Comparison of ENCODE assay signal across 8 cellular contexts in the genomic region with DNA sequence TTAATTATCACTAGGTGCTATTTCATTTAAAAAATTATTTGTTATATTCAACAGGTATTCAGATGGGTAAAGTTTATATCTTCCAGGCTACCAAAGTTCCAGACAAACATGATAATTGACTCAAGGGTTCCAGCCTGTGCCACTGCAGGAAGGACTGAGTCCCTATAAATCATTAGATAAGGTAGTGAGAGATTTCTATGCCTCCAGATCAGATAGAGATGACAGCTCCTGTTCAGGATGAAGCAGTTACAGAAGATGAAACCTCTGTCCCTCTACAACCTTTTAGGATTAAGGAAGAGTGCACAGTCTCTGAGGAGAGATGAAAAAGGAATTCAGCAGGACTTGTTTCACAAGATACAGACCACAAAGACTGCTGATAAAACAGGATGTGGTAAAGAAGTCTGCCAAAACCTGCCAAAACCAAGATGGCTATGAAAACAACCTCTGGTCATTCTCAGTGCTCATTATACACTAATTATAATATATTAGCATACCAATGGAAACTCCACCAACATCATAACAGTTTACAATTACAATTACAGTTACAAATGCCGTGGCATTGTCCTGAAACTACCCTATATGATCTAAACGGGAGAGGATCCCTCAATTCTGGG.
DNase-seq lines count a peak whose midpoint lies in the region; ATAC-seq and TF ChIP-seq lines count a peak whose summit lies in the region.

No MANE protein-coding gene starts in this region.

- no peaks in the 10 kb centered on the region for H4K20me1 ChIP-seq in BLaER1 treated with 17β-estradiol and CSF1 and Interleukin-3, amounts not matched to agents 10 nM and 100 nM

- peaks cover 0 to 8% (median 0%) of the 10 kb centered on the region in 11 experiments; a peak in 7 of 22 replicates for H3K9me3 ChIP-seq in BLaER1 treated with 17β-estradiol and CSF1 and Interleukin-3, amounts not matched to agents 10 nM and 100 nM (replicated peaks in 1 of 11)
- H3K9me3 ChIP-seq in upper lobe of right lung (no peaks in the 10 kb centered on the region), vagina (no peaks in the 10 kb centered on the region), testis (no peaks in the 10 kb centered on the region)

- H3K4me3 ChIP-seq in BLaER1 treated with 17β-estradiol and CSF1 and Interleukin-3, amounts not matched to agents 10 nM and 100 nM, result no peak overlapping the region
- H3K4me3 ChIP-seq in upper lobe of right lung (no peak overlapping the region), vagina (no peak overlapping the region), testis (no peak overlapping the region)

- TF ChIP-seq CTCF in upper lobe of right lung (IDR thresholded peaks at IDR 0.05) (no peak), GM10266 (IDR thresholded peaks at IDR 0.05; ENCODE audit: control insufficient read depth, insufficient read depth, low read depth, missing control alignments) (no peak), vagina (IDR thresholded peaks at IDR 0.05) (no peak), testis (IDR thresholded peaks at IDR 0.05) (no peak)

- no peaks in the 10 kb centered on the region for H3K27me3 ChIP-seq in BLaER1 treated with 17β-estradiol and CSF1 and Interleukin-3, amounts not matched to agents 10 nM and 100 nM
- H3K27me3 ChIP-seq in upper lobe of right lung (no peaks in the 10 kb centered on the region), vagina (no peaks in the 10 kb centered on the region), testis (no peaks in the 10 kb centered on the region)

- 57 to 61% methylated on average over 2 of the region's 2 CpGs for WGBS in testis, 2 donors

- H3K4me1 ChIP-seq in BLaER1 treated with 17β-estradiol and CSF1 and Interleukin-3, amounts not matched to agents 10 nM and 100 nM, result peaks cover 14 to 31% (median 26%) of the 10 kb centered on the region in 10 experiments
- H3K4me1 ChIP-seq in upper lobe of right lung, result no peaks in the 10 kb centered on the region
- peaks cover 8% of the 10 kb centered on the region for H3K4me1 ChIP-seq in vagina
- no peaks in the 10 kb centered on the region for H3K4me1 ChIP-seq in testis

- DNase-seq in NCI-H2029 treated with DMSO at 0.1 percent for 48 hours (lab: John Stamatoyannopoulos, UW), result peak; percentile 42
- DNase-seq in upper lobe of right lung, result no peak
- no peak for DNase-seq in GM10266 (ENCODE audit: extremely low spot score)
- DNase-seq in vagina (ENCODE audit: extremely low spot score in 2 of 2), result no peak
- DNase-seq in testis, result no peak

- H3K27ac ChIP-seq in BLaER1 treated with 17β-estradiol and CSF1 and Interleukin-3, amounts not matched to agents 10 nM and 100 nM, result peak overlapping the region in 9 of 11 experiments; percentile 12 to 80 (median 70); a peak in 16 of 22 replicates
- H3K27ac ChIP-seq in upper lobe of right lung (peak overlapping the region; percentile 58), vagina (no peak overlapping the region), testis (no peak overlapping the region)

- no peaks in the 10 kb centered on the region for H3K36me3 ChIP-seq in BLaER1 treated with 17β-estradiol and CSF1 and Interleukin-3, amounts not matched to agents 10 nM and 100 nM
- H3K36me3 ChIP-seq in upper lobe of right lung, result no peaks in the 10 kb centered on the region
- H3K36me3 ChIP-seq in vagina, result no peaks in the 10 kb centered on the region
- H3K36me3 ChIP-seq in testis (ENCODE audit: low read depth, missing control alignments), result no peaks in the 10 kb centered on the region

- intact Hi-C loops in upper lobe of right lung (cut with DNase I) (no loop called here), vagina (cut with DNase I) (no loop called here), testis (cut with DNase I; ENCODE audit: low total_unique reads) (no loop called here)

- H3K4me2 ChIP-seq in BLaER1 treated with 17β-estradiol and CSF1 and Interleukin-3, amounts not matched to agents 10 nM and 100 nM, result peak overlapping the region; percentile 9 to 69 (median 41); a peak in 19 of 22 replicates

- peak overlapping the region in 4 of 11 experiments; percentile 28 to 56 (median 44); a peak in 7 of 22 replicates for H3K9ac ChIP-seq in BLaER1 treated with 17β-estradiol and CSF1 and Interleukin-3, amounts not matched to agents 10 nM and 100 nM

- TF ChIP-seq POLR2A in vagina (IDR thresholded peaks at IDR 0.05) (no peak), testis (IDR thresholded peaks at IDR 0.05) (no peak)

- peak; percentile 85 for ATAC-seq in GM21423 (IDR thresholded peaks at IDR 0.05; ENCODE audit: unreplicated experiment)
- ATAC-seq in esophagus mucosa, result peak; percentile 75
- peak; percentile 34 for ATAC-seq in upper lobe of right lung

Comparison
In these comparisons a context has a peak if more than half of its experiments do, and no peak if none do; other contexts are left out.
1. H3K27ac ChIP-seq: peak in BLaER1 treated with 17β-estradiol and CSF1 and Interleukin-3, amounts not matched to agents 10 nM and 100 nM (9 of 11) and upper lobe of right lung (single experiment); none in vagina (single experiment) and testis (0 of 2).
2. ATAC-seq: peak in every context shown above with its lines; median percentile 85 in GM21423; 75 in esophagus mucosa; 34 in upper lobe of right lung.